Comparison of ENCODE assay signal across 26 cellular contexts in genomic region chr2:237593036-237593435, GRCh38. TPM values are rescaled to one million over a fixed set of nuclear protein-coding genes. Genes with fewer than 3 reads are reported as not detected.
"Had no signal": no experiment of that assay in that cellular context is flagged by ENCODE, and none has a peak within 500 bp of the region (broad histone marks: within the 10 kb centered on the region; RNA-seq: fewer than 3 reads in every experiment).

No MANE protein-coding gene starts in this region.

- H3K4me3 ChIP-seq: body of pancreas, coronary artery, neural progenitor cell, psoas muscle had no signal

- H3K27ac Mint-ChIP-seq: activated CD4-positive, alpha-beta T cell treated with anti-CD3 and anti-CD28 coated beads, Interleukin-2, amount 10 ng/mL, durations not matched to agents 24 days and 14 days; activated CD8-positive, alpha-beta T cell treated with anti-CD3 and anti-CD28 coated beads for 36 hours; activated naive CD8-positive, alpha-beta T cell treated with anti-CD3 and anti-CD28 coated beads for 36 hours; activated T-helper 17 cell treated with anti-CD3 and anti-CD28 coated beads, Interleukin-2, amount 50 U/mL, for 72 hours; neural progenitor cell; stimulated activated effector memory CD8-positive, alpha-beta T cell treated with anti-CD3 and anti-CD28 coated beads, Interleukin-12 subunit alpha, Interleukin-12 subunit beta, amount 100 ng/mL, for 72 hours had no signal

- H3K27me3 Mint-ChIP-seq: activated CD8-positive, alpha-beta T cell treated with anti-CD3 and anti-CD28 coated beads for 36 hours; activated naive CD8-positive, alpha-beta T cell treated with anti-CD3 and anti-CD28 coated beads for 36 hours; activated T-helper 17 cell treated with anti-CD3 and anti-CD28 coated beads, Interleukin-2, amount 50 U/mL, for 72 hours had no signal

- H3K9me3 ChIP-seq: body of pancreas, psoas muscle had no signal

- H3K9ac ChIP-seq: neural progenitor cell had no signal

- H3K36me3 Mint-ChIP-seq: activated naive CD8-positive, alpha-beta T cell treated with anti-CD3 and anti-CD28 coated beads for 36 hours; naive B cell; neural progenitor cell; stimulated activated effector memory CD8-positive, alpha-beta T cell treated with anti-CD3 and anti-CD28 coated beads, Interleukin-12 subunit alpha, Interleukin-12 subunit beta, amount 100 ng/mL, for 72 hours had no signal

- H3K9me3 Mint-ChIP-seq: activated CD4-positive, alpha-beta T cell treated with anti-CD3 and anti-CD28 coated beads, Interleukin-2, amount 10 ng/mL, durations not matched to agents 24 days and 14 days; activated CD8-positive, alpha-beta T cell treated with anti-CD3 and anti-CD28 coated beads for 36 hours; activated naive CD8-positive, alpha-beta T cell treated with anti-CD3 and anti-CD28 coated beads for 36 hours; activated T-helper 17 cell treated with anti-CD3 and anti-CD28 coated beads, Interleukin-2, amount 50 U/mL, for 72 hours; naive B cell; neural progenitor cell; stimulated activated effector memory CD8-positive, alpha-beta T cell treated with anti-CD3 and anti-CD28 coated beads, Interleukin-12 subunit alpha, Interleukin-12 subunit beta, amount 100 ng/mL, for 72 hours had no signal

- DNase-seq: activated CD4-positive, alpha-beta T cell treated with anti-CD3 and anti-CD28 coated beads, Interleukin-2, amount 10 ng/mL, durations not matched to agents 24 days and 14 days; activated CD8-positive, alpha-beta T cell treated with anti-CD3 and anti-CD28 coated beads for 36 hours; activated naive CD4-positive, alpha-beta T cell; activated naive CD8-positive, alpha-beta T cell treated with anti-CD3 and anti-CD28 coated beads for 36 hours; activated T-cell treated with anti-CD3 and anti-CD28 coated beads, Interleukin-2, amount 50 U/mL, for 1 hour; amniotic stem cell; body of pancreas; central memory CD4-positive, alpha-beta T cell; erythroblast; kidney; mammary epithelial cell; naive B cell; psoas muscle; stimulated activated CD4-positive, alpha-beta T cell treated with anti-CD3 and anti-CD28 coated beads, Interleukin-4, amount 100 ng/mL, for 24 hours; T-helper 1 cell; T-helper 9 cell had no signal

- H3K36me3 ChIP-seq: neural progenitor cell had no signal

- H3K27ac ChIP-seq: neural progenitor cell, psoas muscle had no signal

- H3K4me2 ChIP-seq: neural progenitor cell had no signal

- H3K4me3 Mint-ChIP-seq: activated CD4-positive, alpha-beta T cell treated with anti-CD3 and anti-CD28 coated beads, Interleukin-2, amount 10 ng/mL, durations not matched to agents 24 days and 14 days; activated CD8-positive, alpha-beta T cell treated with anti-CD3 and anti-CD28 coated beads for 36 hours; activated naive CD8-positive, alpha-beta T cell treated with anti-CD3 and anti-CD28 coated beads for 36 hours; activated T-helper 17 cell treated with anti-CD3 and anti-CD28 coated beads, Interleukin-2, amount 50 U/mL, for 72 hours; naive B cell; neural progenitor cell; stimulated activated effector memory CD8-positive, alpha-beta T cell treated with anti-CD3 and anti-CD28 coated beads, Interleukin-12 subunit alpha, Interleukin-12 subunit beta, amount 100 ng/mL, for 72 hours had no signal

- H3K27me3 ChIP-seq: body of pancreas had no signal

- ATAC-seq: activated CD8-positive, alpha-beta T cell treated with anti-CD3 and anti-CD28 coated beads for 36 hours; activated T-helper 17 cell treated with anti-CD3 and anti-CD28 coated beads, Interleukin-2, amount 50 U/mL, for 72 hours; body of pancreas; left lobe of liver; psoas muscle; sciatic nerve; stimulated activated effector memory CD8-positive, alpha-beta T cell treated with anti-CD3 and anti-CD28 coated beads, Interleukin-12 subunit alpha, Interleukin-12 subunit beta, amount 100 ng/mL, for 72 hours had no signal

RNA-seq across cellular contexts. Expression of gene PRLH, which starts 26.7 kb away (rescaled TPM):
- total RNA-seq: activated CD4-positive, alpha-beta T cell treated with anti-CD3 and anti-CD28 coated beads, Interleukin-2, amount 10 ng/mL, durations not matched to agents 24 days and 14 days; activated CD8-positive, alpha-beta T cell treated with anti-CD3 and anti-CD28 coated beads for 36 hours; activated naive CD8-positive, alpha-beta T cell treated with anti-CD3 and anti-CD28 coated beads for 36 hours; activated T-helper 17 cell treated with anti-CD3 and anti-CD28 coated beads, Interleukin-2, amount 50 U/mL, for 72 hours; body of pancreas; frontal cortex; kidney; left lobe of liver; mammary epithelial cell; mononuclear cell; osteoblast; psoas muscle; sciatic nerve; urinary bladder had no signal
